11 cellular contexts compared by ENCODE assay signal in genomic region chr1:94873520-94874351, GRCh38. TPM values are rescaled to one million over a fixed set of nuclear protein-coding genes. Genes with fewer than 3 reads are reported as not detected.
DNase-seq lines count a peak whose midpoint lies in the region; ATAC-seq and TF ChIP-seq lines count a peak whose summit lies in the region.
"Had no signal": no experiment of that assay in that cellular context is flagged by ENCODE, and none has a peak within 500 bp of the region (broad histone marks: within the 10 kb centered on the region; RNA-seq: fewer than 3 reads in every experiment).

No MANE protein-coding gene starts in this region.

- H3K4me1 Mint-ChIP-seq in activated T-cell treated with anti-CD3 and anti-CD28 coated beads, Interleukin-2, amount 50 U/mL, for 4 hours (ENCODE audit: low read depth) = peaks cover 2% of the 10 kb centered on the region

- H3K27ac ChIP-seq in coronary artery = peak overlapping the region in 1 of 2 donors; percentile 5

- no peak overlapping the region for H3K4me3 ChIP-seq in coronary artery

- CTCF ChIA-PET in HEK293T (lab: Yijun Ruan, JAX) = interaction anchor here (0.7 to 1.9 kb wide), 3 partner anchors 19 to 170 kb away, joined by 3 to 10 read pairs (median 3); no protein-coding TSS in a partner anchor

- H3K36me3 Mint-ChIP-seq in activated T-cell treated with anti-CD3 and anti-CD28 coated beads, Interleukin-2, amount 50 U/mL, for 4 hours (ENCODE audit: insufficient read depth) = no peaks in the 10 kb centered on the region

- H3K4me3 Mint-ChIP-seq in activated T-cell treated with anti-CD3 and anti-CD28 coated beads, Interleukin-2, amount 50 U/mL, for 4 hours = no peak overlapping the region

- POLR2A ChIA-PET in HEK293T (lab: Yijun Ruan, JAX) = interaction anchor here (1.2 kb wide), 1 partner anchor 9 kb away, joined by 5 read pairs; no protein-coding TSS in a partner anchor

- H3K27me3 Mint-ChIP-seq in activated T-cell treated with anti-CD3 and anti-CD28 coated beads, Interleukin-2, amount 50 U/mL, for 4 hours (ENCODE audit: low read depth) = peaks cover 6% of the 10 kb centered on the region

- ATAC-seq in GM18909 (IDR thresholded peaks at IDR 0.05; ENCODE audit: poor library complexity, unreplicated experiment) (peak; percentile 50), omental fat pad (ENCODE audit: low FRiP score) (peak; percentile 62), GM21717 (IDR thresholded peaks at IDR 0.05; ENCODE audit: unreplicated experiment) (no peak)
- no peak for ATAC-seq in activated T-cell treated with anti-CD3 and anti-CD28 coated beads, Interleukin-2, amount 50 U/mL, for 4 hours

- DNase-seq in NCI-H1694 treated with DMSO at 0.1 percent for 48 hours (lab: John Stamatoyannopoulos, UW) (peak; percentile 35), coronary artery (ENCODE audit: low spot score) (peak; percentile 38), omental fat pad (ENCODE audit: low spot score) (no peak), HEK293T (ENCODE audit: extremely low spot score) (no peak)
- DNase-seq in activated CD4-positive, alpha-beta T cell treated with anti-CD3 and anti-CD28 coated beads for 4 hours = no peak
- no peak for DNase-seq in activated T-cell treated with anti-CD3 and anti-CD28 coated beads, Interleukin-2, amount 50 U/mL, for 4 hours
- DNase-seq: activated CD4-positive, CD25-positive, alpha-beta regulatory T cell; effector CD8-positive, alpha-beta T cell; retina had no signal

- TF ChIP-seq CTCF in coronary artery (IDR thresholded peaks at IDR 0.05) (no peak), omental fat pad (IDR thresholded peaks at IDR 0.05) (no peak)

- no peaks in the 10 kb centered on the region for H3K9me3 Mint-ChIP-seq in activated T-cell treated with anti-CD3 and anti-CD28 coated beads, Interleukin-2, amount 50 U/mL, for 4 hours

TF ChIP-seq in HEK293T, 16 proteins besides CTCF, POLR2A, EP300 and RAD21:
- TF ChIP-seq ZNF384 (IDR thresholded peaks at IDR 0.05) (no peak), ELF4 (IDR thresholded peaks at IDR 0.05) (no peak), BHLHE40 (IDR thresholded peaks at IDR 0.05; ENCODE audit: borderline replicate concordance) (no peak), HDGF (IDR thresholded peaks at IDR 0.05; ENCODE audit: borderline replicate concordance) (no peak), CTBP1 (IDR thresholded peaks at IDR 0.05; ENCODE audit: borderline replicate concordance) (no peak), ARNT (IDR thresholded peaks at IDR 0.05) (no peak), NFRKB (IDR thresholded peaks at IDR 0.05) (no peak), SUZ12 (IDR thresholded peaks at IDR 0.05) (no peak), FOXK2 (IDR thresholded peaks at IDR 0.05) (no peak), PKNOX1 (IDR thresholded peaks at IDR 0.05) (no peak), SP1 (IDR thresholded peaks at IDR 0.05) (no peak), L3MBTL2 (conservative IDR thresholded peaks at IDR 0.05) (no peak), FOXM1 (IDR thresholded peaks at IDR 0.05; ENCODE audit: borderline replicate concordance) (no peak), FOXA1 (IDR thresholded peaks at IDR 0.05) (no peak), TARDBP (IDR thresholded peaks at IDR 0.05) (no peak), LEF1 (IDR thresholded peaks at IDR 0.05; ENCODE audit: borderline replicate concordance) (no peak)

RNA-seq across cellular contexts. Expression of gene CNN3, which starts 53.2 kb away (rescaled TPM):
- total RNA-seq in omental fat pad = 100 to 1,000 TPM; 148 to 216 (median 175) TPM
- total RNA-seq in activated T-cell treated with anti-CD3 and anti-CD28 coated beads, Interleukin-2, amount 50 U/mL, for 4 hours = 1 to 10 TPM; 1.2 to 3.1 (median 1.9) TPM

RNA-seq across cellular contexts. Expression of gene SLC44A3, which starts 53.6 kb away (rescaled TPM):
- total RNA-seq in omental fat pad = 1 to 10 TPM; 1.3 to 1.9 (median 1.4) TPM
- under 1 TPM in 1 of 3 donors, not detected in 2; 0.30 TPM for total RNA-seq in activated T-cell treated with anti-CD3 and anti-CD28 coated beads, Interleukin-2, amount 50 U/mL, for 4 hours

Comparison
In these comparisons a context has a peak if more than half of its experiments do, and no peak if none do; other contexts are left out.
1. ATAC-seq: peak in GM18909 (single experiment) and omental fat pad (single experiment); none in activated T-cell treated with anti-CD3 and anti-CD28 coated beads, Interleukin-2, amount 50 U/mL, for 4 hours (0 of 2) and GM21717 (single experiment).
2. DNase-seq: peak in NCI-H1694 treated with DMSO at 0.1 percent for 48 hours (single experiment) and coronary artery (single experiment); none in omental fat pad (single experiment), HEK293T (single experiment), activated CD4-positive, alpha-beta T cell treated with anti-CD3 and anti-CD28 coated beads for 4 hours (0 of 2) and activated T-cell treated with anti-CD3 and anti-CD28 coated beads, Interleukin-2, amount 50 U/mL, for 4 hours (single experiment).
3. RNA of gene CNN3, which starts 53.2 kb away (total RNA-seq): 148 to 216 TPM in omental fat pad; 1.2 to 3.1 TPM in activated T-cell treated with anti-CD3 and anti-CD28 coated beads, Interleukin-2, amount 50 U/mL, for 4 hours; every median in the first group is over 10 times any median in the second.